ENCODE assay signal across 1 cellular context in the genomic region with DNA sequence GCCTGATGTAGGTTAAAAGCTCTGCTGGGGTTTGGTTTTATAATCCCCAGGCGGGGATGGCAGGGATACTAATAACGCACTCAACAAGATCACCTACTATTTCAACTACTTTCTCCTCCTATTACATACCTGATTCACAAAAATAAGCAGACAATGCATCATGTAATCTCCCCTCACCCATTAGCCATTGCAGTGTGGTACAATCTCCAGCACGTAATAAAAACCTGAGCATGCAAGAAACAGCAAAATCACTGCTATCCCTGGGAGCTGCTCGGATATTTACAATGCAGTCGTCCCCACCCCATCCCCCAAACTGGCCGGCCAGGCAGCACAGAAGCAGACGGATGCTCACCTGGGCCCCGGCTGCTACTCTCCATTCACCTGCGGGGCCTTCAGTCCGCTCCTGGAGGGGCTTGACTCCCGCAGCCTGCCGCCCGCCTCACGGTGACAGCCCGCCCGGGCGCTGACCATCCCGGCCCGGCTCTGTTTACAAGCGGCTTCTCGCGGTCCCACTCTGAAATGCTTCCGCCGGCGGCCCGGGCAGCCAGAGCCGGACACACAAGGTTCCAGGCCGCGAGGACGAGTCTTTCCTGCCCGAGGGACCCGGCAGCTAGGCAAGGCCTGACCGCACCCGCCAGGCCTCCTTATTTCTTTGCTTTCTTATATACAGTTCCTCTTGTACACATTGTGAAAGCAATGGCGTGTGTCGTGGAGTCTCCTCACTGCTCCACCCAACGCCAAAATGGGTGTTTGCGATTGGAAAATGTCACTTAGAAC.
TF ChIP-seq lines count a peak whose summit lies in the region.

A gene with protein sequence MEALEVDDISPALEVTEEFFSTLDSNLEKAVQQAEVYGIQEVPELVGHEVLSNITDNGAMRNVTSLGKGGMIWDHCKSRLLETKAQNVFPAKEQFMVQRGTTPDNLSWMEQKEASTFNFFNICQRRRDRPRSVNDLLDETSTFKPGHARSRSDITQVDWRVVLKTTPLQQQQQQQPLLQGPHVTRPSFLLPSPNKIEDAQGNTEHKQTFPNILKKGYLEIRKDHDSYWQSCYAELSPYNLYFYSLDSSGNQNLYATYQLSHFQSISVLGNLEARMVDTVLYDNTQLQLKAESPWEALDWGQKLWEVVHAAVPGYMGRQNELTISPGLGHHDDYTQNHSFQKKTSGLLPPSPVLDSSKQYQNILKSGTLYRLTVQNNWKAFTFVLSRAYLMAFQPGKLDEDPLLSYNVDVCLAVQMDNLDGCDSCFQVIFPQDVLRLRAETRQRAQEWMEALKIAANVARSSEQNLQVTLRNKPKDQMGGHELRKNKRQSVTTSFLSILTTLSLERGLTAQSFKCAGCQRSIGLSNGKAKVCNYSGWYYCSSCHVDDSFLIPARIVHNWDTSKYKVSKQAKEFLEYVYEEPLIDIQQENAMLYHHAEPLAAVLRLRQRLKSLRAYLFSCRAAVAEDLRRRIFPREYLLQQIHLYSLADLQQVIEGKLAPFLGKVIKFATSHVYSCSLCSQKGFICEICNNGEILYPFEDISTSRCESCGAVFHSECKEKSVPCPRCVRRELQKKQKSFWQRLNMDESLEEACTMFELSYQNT (minus strand): TSS at position 491 of the 777 bp plus-strand sequence. CDS start 23,888 bp downstream, outside the sequence.

TF ChIP-seq in HepG2, 621 proteins besides CTCF, POLR2A, EP300 and RAD21 (continued from another document):
- TF ChIP-seq, protein P1, sequence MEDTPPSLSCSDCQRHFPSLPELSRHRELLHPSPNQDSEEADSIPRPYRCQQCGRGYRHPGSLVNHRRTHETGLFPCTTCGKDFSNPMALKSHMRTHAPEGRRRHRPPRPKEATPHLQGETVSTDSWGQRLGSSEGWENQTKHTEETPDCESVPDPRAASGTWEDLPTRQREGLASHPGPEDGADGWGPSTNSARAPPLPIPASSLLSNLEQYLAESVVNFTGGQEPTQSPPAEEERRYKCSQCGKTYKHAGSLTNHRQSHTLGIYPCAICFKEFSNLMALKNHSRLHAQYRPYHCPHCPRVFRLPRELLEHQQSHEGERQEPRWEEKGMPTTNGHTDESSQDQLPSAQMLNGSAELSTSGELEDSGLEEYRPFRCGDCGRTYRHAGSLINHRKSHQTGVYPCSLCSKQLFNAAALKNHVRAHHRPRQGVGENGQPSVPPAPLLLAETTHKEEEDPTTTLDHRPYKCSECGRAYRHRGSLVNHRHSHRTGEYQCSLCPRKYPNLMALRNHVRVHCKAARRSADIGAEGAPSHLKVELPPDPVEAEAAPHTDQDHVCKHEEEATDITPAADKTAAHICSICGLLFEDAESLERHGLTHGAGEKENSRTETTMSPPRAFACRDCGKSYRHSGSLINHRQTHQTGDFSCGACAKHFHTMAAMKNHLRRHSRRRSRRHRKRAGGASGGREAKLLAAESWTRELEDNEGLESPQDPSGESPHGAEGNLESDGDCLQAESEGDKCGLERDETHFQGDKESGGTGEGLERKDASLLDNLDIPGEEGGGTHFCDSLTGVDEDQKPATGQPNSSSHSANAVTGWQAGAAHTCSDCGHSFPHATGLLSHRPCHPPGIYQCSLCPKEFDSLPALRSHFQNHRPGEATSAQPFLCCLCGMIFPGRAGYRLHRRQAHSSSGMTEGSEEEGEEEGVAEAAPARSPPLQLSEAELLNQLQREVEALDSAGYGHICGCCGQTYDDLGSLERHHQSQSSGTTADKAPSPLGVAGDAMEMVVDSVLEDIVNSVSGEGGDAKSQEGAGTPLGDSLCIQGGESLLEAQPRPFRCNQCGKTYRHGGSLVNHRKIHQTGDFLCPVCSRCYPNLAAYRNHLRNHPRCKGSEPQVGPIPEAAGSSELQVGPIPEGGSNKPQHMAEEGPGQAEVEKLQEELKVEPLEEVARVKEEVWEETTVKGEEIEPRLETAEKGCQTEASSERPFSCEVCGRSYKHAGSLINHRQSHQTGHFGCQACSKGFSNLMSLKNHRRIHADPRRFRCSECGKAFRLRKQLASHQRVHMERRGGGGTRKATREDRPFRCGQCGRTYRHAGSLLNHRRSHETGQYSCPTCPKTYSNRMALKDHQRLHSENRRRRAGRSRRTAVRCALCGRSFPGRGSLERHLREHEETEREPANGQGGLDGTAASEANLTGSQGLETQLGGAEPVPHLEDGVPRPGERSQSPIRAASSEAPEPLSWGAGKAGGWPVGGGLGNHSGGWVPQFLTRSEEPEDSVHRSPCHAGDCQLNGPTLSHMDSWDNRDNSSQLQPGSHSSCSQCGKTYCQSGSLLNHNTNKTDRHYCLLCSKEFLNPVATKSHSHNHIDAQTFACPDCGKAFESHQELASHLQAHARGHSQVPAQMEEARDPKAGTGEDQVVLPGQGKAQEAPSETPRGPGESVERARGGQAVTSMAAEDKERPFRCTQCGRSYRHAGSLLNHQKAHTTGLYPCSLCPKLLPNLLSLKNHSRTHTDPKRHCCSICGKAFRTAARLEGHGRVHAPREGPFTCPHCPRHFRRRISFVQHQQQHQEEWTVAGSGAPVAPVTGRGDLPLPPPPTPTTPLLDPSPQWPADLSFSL (CRISPR knock-in tag; IDR thresholded peaks at IDR 0.05) = 0 out of 2 replicates have a peak, but pooled peaks have one; percentile 6
- TF ChIP-seq RARG (CRISPR knock-in tag; IDR thresholded peaks at IDR 0.05; ENCODE audit: low read depth) = peak; percentile 96; the same call in 1 of the 2 replicates
- TF ChIP-seq MTA1 (CRISPR knock-in tag; IDR thresholded peaks at IDR 0.05; ENCODE audit: borderline replicate concordance) = peak; percentile 96; the same call in 1 of the 2 replicates
- TF ChIP-seq ARHGAP35 (CRISPR knock-in tag; IDR thresholded peaks at IDR 0.05; ENCODE audit: borderline replicate concordance) = peak; percentile 88
- TF ChIP-seq PHF5A (CRISPR knock-in tag; IDR thresholded peaks at IDR 0.05; ENCODE audit: low read depth, unreplicated experiment) = peak; percentile 97
- TF ChIP-seq, protein P2, sequence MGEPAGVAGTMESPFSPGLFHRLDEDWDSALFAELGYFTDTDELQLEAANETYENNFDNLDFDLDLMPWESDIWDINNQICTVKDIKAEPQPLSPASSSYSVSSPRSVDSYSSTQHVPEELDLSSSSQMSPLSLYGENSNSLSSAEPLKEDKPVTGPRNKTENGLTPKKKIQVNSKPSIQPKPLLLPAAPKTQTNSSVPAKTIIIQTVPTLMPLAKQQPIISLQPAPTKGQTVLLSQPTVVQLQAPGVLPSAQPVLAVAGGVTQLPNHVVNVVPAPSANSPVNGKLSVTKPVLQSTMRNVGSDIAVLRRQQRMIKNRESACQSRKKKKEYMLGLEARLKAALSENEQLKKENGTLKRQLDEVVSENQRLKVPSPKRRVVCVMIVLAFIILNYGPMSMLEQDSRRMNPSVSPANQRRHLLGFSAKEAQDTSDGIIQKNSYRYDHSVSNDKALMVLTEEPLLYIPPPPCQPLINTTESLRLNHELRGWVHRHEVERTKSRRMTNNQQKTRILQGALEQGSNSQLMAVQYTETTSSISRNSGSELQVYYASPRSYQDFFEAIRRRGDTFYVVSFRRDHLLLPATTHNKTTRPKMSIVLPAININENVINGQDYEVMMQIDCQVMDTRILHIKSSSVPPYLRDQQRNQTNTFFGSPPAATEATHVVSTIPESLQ (CRISPR knock-in tag; conservative IDR thresholded peaks at IDR 0.05) = peak; percentile 95
- TF ChIP-seq, protein P3, sequence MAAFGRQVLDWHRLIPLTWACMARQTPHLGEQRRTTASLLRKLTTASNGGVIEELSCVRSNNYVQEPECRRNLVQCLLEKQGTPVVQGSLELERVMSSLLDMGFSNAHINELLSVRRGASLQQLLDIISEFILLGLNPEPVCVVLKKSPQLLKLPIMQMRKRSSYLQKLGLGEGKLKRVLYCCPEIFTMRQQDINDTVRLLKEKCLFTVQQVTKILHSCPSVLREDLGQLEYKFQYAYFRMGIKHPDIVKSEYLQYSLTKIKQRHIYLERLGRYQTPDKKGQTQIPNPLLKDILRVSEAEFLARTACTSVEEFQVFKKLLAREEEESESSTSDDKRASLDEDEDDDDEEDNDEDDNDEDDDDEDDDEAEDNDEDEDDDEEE (CRISPR knock-in tag; IDR thresholded peaks at IDR 0.05) = no peak; the same call in 1 of the 2 replicates
- peak; percentile 61; the same call in 1 of the 2 replicates for TF ChIP-seq NR2F6 (IDR thresholded peaks at IDR 0.05)
- TF ChIP-seq NR2F6 (CRISPR knock-in tag; IDR thresholded peaks at IDR 0.05) = peak; percentile 76; the same call in 1 of the 2 replicates
- TF ChIP-seq NFKB2 (CRISPR knock-in tag; IDR thresholded peaks at IDR 0.05; ENCODE audit: borderline replicate concordance) = peak; percentile 98
- peak; percentile 95 for TF ChIP-seq MED1 (CRISPR knock-in tag; IDR thresholded peaks at IDR 0.05)
- TF ChIP-seq, protein P4, sequence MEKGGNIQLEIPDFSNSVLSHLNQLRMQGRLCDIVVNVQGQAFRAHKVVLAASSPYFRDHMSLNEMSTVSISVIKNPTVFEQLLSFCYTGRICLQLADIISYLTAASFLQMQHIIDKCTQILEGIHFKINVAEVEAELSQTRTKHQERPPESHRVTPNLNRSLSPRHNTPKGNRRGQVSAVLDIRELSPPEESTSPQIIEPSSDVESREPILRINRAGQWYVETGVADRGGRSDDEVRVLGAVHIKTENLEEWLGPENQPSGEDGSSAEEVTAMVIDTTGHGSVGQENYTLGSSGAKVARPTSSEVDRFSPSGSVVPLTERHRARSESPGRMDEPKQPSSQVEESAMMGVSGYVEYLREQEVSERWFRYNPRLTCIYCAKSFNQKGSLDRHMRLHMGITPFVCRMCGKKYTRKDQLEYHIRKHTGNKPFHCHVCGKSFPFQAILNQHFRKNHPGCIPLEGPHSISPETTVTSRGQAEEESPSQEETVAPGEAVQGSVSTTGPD (CRISPR knock-in tag; IDR thresholded peaks at IDR 0.05) = peak; percentile 77
- peak; percentile 79 for TF ChIP-seq ZFP90 (CRISPR knock-in tag; IDR thresholded peaks at IDR 0.05; ENCODE audit: borderline replicate concordance)
- TF ChIP-seq NCOA1 (CRISPR knock-in tag; IDR thresholded peaks at IDR 0.05) = no peak; the same call in 1 of the 2 replicates
- TF ChIP-seq, protein P5, sequence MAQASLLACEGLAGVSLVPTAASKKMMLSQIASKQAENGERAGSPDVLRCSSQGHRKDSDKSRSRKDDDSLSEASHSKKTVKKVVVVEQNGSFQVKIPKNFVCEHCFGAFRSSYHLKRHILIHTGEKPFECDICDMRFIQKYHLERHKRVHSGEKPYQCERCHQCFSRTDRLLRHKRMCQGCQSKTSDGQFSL (CRISPR knock-in tag; IDR thresholded peaks at IDR 0.05) = no peak; the same call in 1 of the 2 replicates
- TF ChIP-seq, protein P6, sequence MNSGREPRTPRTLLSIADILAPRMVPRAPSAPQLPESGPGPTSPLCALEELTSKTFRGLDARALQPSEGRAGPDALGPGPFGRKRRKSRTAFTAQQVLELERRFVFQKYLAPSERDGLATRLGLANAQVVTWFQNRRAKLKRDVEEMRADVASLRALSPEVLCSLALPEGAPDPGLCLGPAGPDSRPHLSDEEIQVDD (CRISPR knock-in tag; IDR thresholded peaks at IDR 0.05; ENCODE audit: borderline replicate concordance) = peak; percentile 73; the same call in 1 of the 2 replicates
- TF ChIP-seq ZNF33A (CRISPR knock-in tag; IDR thresholded peaks at IDR 0.05; ENCODE audit: borderline replicate concordance) = peak; percentile 98
- TF ChIP-seq, protein P7, sequence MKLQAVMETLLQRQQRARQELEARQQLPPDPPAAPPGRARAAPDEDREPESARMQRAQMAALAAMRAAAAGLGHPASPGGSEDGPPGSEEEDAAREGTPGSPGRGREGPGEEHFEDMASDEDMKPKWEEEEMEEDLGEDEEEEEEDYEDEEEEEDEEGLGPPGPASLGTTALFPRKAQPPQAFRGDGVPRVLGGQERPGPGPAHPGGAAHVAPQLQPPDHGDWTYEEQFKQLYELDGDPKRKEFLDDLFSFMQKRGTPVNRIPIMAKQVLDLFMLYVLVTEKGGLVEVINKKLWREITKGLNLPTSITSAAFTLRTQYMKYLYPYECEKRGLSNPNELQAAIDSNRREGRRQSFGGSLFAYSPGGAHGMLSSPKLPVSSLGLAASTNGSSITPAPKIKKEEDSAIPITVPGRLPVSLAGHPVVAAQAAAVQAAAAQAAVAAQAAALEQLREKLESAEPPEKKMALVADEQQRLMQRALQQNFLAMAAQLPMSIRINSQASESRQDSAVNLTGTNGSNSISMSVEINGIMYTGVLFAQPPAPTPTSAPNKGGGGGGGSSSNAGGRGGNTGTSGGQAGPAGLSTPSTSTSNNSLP (IDR thresholded peaks at IDR 0.05; ENCODE audit: low read depth, low read length) = peak; percentile 68
- no peak for TF ChIP-seq MATR3 (CRISPR knock-in tag; IDR thresholded peaks at IDR 0.05)
- peak; percentile 97 for TF ChIP-seq CBFB (CRISPR knock-in tag; IDR thresholded peaks at IDR 0.05)
- TF ChIP-seq CHCHD3 (CRISPR knock-in tag; IDR thresholded peaks at IDR 0.05) = 0 out of 2 replicates have a peak, but pooled peaks have one; percentile 37
- peak; percentile 93 for TF ChIP-seq SP140L (CRISPR knock-in tag; IDR thresholded peaks at IDR 0.05; ENCODE audit: borderline replicate concordance)
- peak; percentile 88; the same call in 1 of the 2 replicates for TF ChIP-seq EHMT2 (IDR thresholded peaks at IDR 0.05; ENCODE audit: borderline replicate concordance, low read depth, low read length)
- TF ChIP-seq ZNF558 (CRISPR knock-in tag; IDR thresholded peaks at IDR 0.05; ENCODE audit: borderline replicate concordance) = no peak
- TF ChIP-seq RFX3 (CRISPR knock-in tag; IDR thresholded peaks at IDR 0.05) = 0 out of 2 replicates have a peak, but pooled peaks have one; percentile 44
- TF ChIP-seq ZNF460 (CRISPR knock-in tag; IDR thresholded peaks at IDR 0.05; ENCODE audit: borderline replicate concordance) = peak; percentile 68; the same call in 1 of the 2 replicates
- peak; percentile 84; the same call in 1 of the 2 replicates for TF ChIP-seq ZFP41 (CRISPR knock-in tag; IDR thresholded peaks at IDR 0.05; ENCODE audit: borderline replicate concordance)
- peak; percentile 96; the same call in 1 of the 2 replicates for TF ChIP-seq KLF6 (CRISPR knock-in tag; IDR thresholded peaks at IDR 0.05)
- peak; percentile 48; the same call in 1 of the 2 replicates for TF ChIP-seq ZNF333 (CRISPR knock-in tag; IDR thresholded peaks at IDR 0.05; ENCODE audit: borderline replicate concordance)
- peak; percentile 97 for TF ChIP-seq ZNF713 (CRISPR knock-in tag; IDR thresholded peaks at IDR 0.05)
